ENCODE assay signal across 15 cellular contexts in the genomic region with DNA sequence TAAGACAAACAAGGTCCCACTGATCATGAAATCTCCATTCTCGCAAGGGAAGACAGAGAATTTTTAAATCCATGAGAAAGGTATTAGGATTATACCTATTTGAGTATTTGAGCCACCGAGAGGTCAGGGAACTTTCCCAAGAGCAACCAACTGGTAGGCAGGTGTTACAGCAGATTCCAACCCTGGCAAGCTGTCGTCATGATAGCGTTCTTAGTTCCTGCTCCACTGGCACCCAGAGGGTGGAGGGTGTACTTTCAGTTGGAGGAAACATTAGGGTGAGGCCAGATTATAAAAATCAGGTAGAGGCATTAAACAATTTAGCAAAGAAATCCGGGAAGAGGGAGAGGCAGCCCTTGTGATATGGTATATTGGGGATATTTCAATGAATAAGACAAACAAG.
"Had no signal": no experiment of that assay in that cellular context is flagged by ENCODE, and none has a peak within 500 bp of the region (broad histone marks: within the 10 kb centered on the region; RNA-seq: fewer than 3 reads in every experiment).

No MANE protein-coding gene starts in this region.

- H3K36me3 ChIP-seq: right atrium auricular region, uterus had no signal

- DNase-seq: effector CD4-positive, alpha-beta T cell; endodermal cell; foreskin keratinocyte; heart left ventricle; mammary epithelial cell; naive thymus-derived CD4-positive, alpha-beta T cell; nephron progenitor cell; sigmoid colon; thyroid gland; upper lobe of left lung; uterus had no signal

- H3K27me3 ChIP-seq: foreskin keratinocyte, heart left ventricle, neutrophil, right atrium auricular region, sigmoid colon, suprapubic skin, thyroid gland, upper lobe of left lung, uterus had no signal

- H3K4me1 ChIP-seq: right atrium auricular region, thyroid gland had no signal

- H3K4me3 ChIP-seq: heart left ventricle, right atrium auricular region, sigmoid colon, skin epidermis, suprapubic skin, thyroid gland, upper lobe of left lung, uterus had no signal

- H3K27ac ChIP-seq: foreskin keratinocyte, heart left ventricle, right atrium auricular region, sigmoid colon, skin epidermis, suprapubic skin, thyroid gland, upper lobe of left lung, uterus had no signal

- H3K9me3 ChIP-seq: heart left ventricle, neutrophil, right atrium auricular region, sigmoid colon, suprapubic skin, thyroid gland, upper lobe of left lung, uterus had no signal
